ENCODE assay signal across 8 cellular contexts in the genomic region with DNA sequence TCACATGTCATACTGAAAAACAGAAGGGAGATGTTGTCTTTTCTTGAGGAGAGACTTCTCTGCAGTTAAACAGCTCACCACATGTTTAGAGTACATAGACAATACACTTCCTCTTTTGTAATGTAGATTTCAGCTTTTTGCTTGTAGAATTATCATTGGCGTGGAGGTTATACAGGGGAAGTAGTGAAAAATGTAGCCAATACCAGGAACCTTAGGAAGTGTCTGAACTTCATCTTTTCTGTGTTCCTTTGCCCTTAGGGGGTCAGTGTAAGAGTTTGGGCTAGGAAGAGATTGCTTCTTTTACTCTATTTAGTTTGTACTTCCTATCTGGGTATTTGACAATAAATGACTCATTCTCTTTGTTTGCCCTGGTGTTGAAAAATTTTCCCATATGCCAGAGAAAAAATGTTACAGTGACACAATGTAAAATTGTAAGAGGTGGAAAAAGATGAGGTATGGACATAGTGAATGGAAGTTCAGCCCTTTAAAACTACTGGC. TPM values are rescaled to one million over a fixed set of nuclear protein-coding genes. Genes with fewer than 3 reads are reported as not detected.
A peak's percentile ranks its signal among the peaks of the same experiment; 100 is the strongest.
DNase-seq lines count a peak whose midpoint lies in the region; ATAC-seq, FAIRE-seq and TF ChIP-seq lines count a peak whose summit lies in the region.

No MANE protein-coding gene starts in this region.

- TF ChIP-seq CTCF in astrocyte (IDR thresholded peaks at IDR 0.05; ENCODE audit: insufficient read depth, low read depth, low read length): no peak

- H3K36me3 ChIP-seq in astrocyte (ENCODE audit: insufficient read depth, low read length) (no peaks in the 10 kb centered on the region), trophoblast cell (ENCODE audit: control insufficient read depth in 1 of 2, insufficient read depth in 2 of 2, low read length in 2 of 2) (no peaks in the 10 kb centered on the region)

- peaks cover 3% of the 10 kb centered on the region for H3K79me2 ChIP-seq in astrocyte (ENCODE audit: insufficient read depth, low read length)
- H3K79me2 ChIP-seq in trophoblast cell (ENCODE audit: control insufficient read depth, insufficient read depth, low read length, poor library complexity): no peaks in the 10 kb centered on the region

- no CpG with 5 or more reads among the region's 1 CpG for WGBS in trophoblast cell (ENCODE audit: extremely low coverage, insufficient coverage, insufficient read length)

- ATAC-seq in GM19372 (IDR thresholded peaks at IDR 0.05; ENCODE audit: low read depth, unreplicated experiment) (peak; percentile 90), HG03354 (IDR thresholded peaks at IDR 0.05; ENCODE audit: poor library complexity, severe bottlenecking, unreplicated experiment) (peak; percentile 75), GM18520 (IDR thresholded peaks at IDR 0.05; ENCODE audit: unreplicated experiment) (no peak)

- H3K27ac Mint-ChIP-seq in astrocyte (ENCODE audit: unreplicated experiment): peak overlapping the region; percentile 36

- no peaks in the 10 kb centered on the region for H3K27me3 Mint-ChIP-seq in astrocyte (ENCODE audit: low read depth, unreplicated experiment)

- DNase-seq in astrocyte (ENCODE audit: low read depth) (peak; percentile 71), trophoblast cell (peak; percentile 30 to 75), DMS 273 treated with DMSO at 0.1 percent for 48 hours (lab: John Stamatoyannopoulos, UW) (no peak), NCI-H1048 (lab: John Stamatoyannopoulos, UW) (no peak), NCI-H1436 treated with DMSO at 0.1 percent for 48 hours (lab: John Stamatoyannopoulos, UW) (no peak)

- H3K4ac ChIP-seq in trophoblast cell (ENCODE audit: low read depth, low read length): no peak overlapping the region

- no peaks in the 10 kb centered on the region for H4K20me1 ChIP-seq in astrocyte (ENCODE audit: insufficient read depth, low read length)

- H3K4me3 Mint-ChIP-seq in astrocyte (ENCODE audit: unreplicated experiment): no peak overlapping the region

- no peak overlapping the region for H4K12ac ChIP-seq in trophoblast cell (ENCODE audit: low read depth, low read length)

- no peak overlapping the region for H2BK5ac ChIP-seq in trophoblast cell (ENCODE audit: low read depth, low read length, poor library complexity)

- no peak overlapping the region for H2BK120ac ChIP-seq in trophoblast cell (ENCODE audit: insufficient read depth, low read length, poor library complexity)

- no peak overlapping the region for H3K14ac ChIP-seq in trophoblast cell (ENCODE audit: low read length)

- H3K9me3 ChIP-seq in astrocyte (ENCODE audit: insufficient read depth, low read depth, low read length) (no peaks in the 10 kb centered on the region), trophoblast cell (ENCODE audit: insufficient read depth, low read depth, low read length) (no peaks in the 10 kb centered on the region)

- peaks cover 13% of the 10 kb centered on the region for H3K4me1 Mint-ChIP-seq in astrocyte (ENCODE audit: low read depth, unreplicated experiment)

- H3K4me2 ChIP-seq in astrocyte (ENCODE audit: low read length) (peak overlapping the region; percentile 34), trophoblast cell (ENCODE audit: low read length) (no peak overlapping the region)

- H2AFZ ChIP-seq in astrocyte (ENCODE audit: low read depth, low read length) (peak overlapping the region; percentile 33), trophoblast cell (ENCODE audit: insufficient read depth, low read length, poor library complexity) (no peak overlapping the region)

- H4K91ac ChIP-seq in trophoblast cell (ENCODE audit: low read depth, low read length): no peak overlapping the region

- H3K27ac ChIP-seq in astrocyte (ENCODE audit: low read depth, low read length): peak overlapping the region; percentile 44
- H3K27ac ChIP-seq in trophoblast cell (ENCODE audit: low read depth, low read length): peak overlapping the region; percentile 21

- H3K23ac ChIP-seq in trophoblast cell (ENCODE audit: low read length): no peak overlapping the region

- no peaks in the 10 kb centered on the region for H3K27me3 ChIP-seq in astrocyte (ENCODE audit: insufficient read depth, low read length)
- no peaks in the 10 kb centered on the region for H3K27me3 ChIP-seq in trophoblast cell (ENCODE audit: insufficient read depth, low read length)

- no peak overlapping the region for H2AK5ac ChIP-seq in trophoblast cell (ENCODE audit: low read length)

- H3K36me3 Mint-ChIP-seq in astrocyte (ENCODE audit: low read depth, unreplicated experiment): no peaks in the 10 kb centered on the region

- H4K8ac ChIP-seq in trophoblast cell (ENCODE audit: low read depth, low read length): no peak overlapping the region

- H3K9ac ChIP-seq in astrocyte (ENCODE audit: low read length): peak overlapping the region; percentile 37
- H3K9ac ChIP-seq in trophoblast cell (ENCODE audit: low read length): no peak overlapping the region

- no peak overlapping the region for H2BK12ac ChIP-seq in trophoblast cell (ENCODE audit: low read length)

- H3K4me1 ChIP-seq in astrocyte (ENCODE audit: insufficient read depth, low read length) (peaks cover 11% of the 10 kb centered on the region), trophoblast cell (ENCODE audit: control insufficient read depth in 1 of 2, insufficient read depth in 2 of 2, low read length in 2 of 2) (peaks cover 0 to 2% of the 10 kb centered on the region in 2 experiments)

- no peaks in the 10 kb centered on the region for H3K79me1 ChIP-seq in trophoblast cell (ENCODE audit: low read length)

- H3K18ac ChIP-seq in trophoblast cell (ENCODE audit: low read length): no peak overlapping the region

- FAIRE-seq in astrocyte (lab: Jason Lieb, UNC): peak; percentile 64

- H3K9me3 Mint-ChIP-seq in astrocyte (ENCODE audit: unreplicated experiment): no peaks in the 10 kb centered on the region

- no peak overlapping the region for H3K4me3 ChIP-seq in astrocyte (ENCODE audit: insufficient read depth, low read depth, low read length)
- no peak overlapping the region for H3K4me3 ChIP-seq in trophoblast cell (ENCODE audit: low read depth, low read length)

RNA-seq across cellular contexts. Expression of gene CDKN2B, which starts 21.0 kb away (rescaled TPM):
- total RNA-seq in astrocyte: 306 and 314 TPM in 2 replicates
- 43.3 and 45.4 TPM in 2 replicates for polyA plus RNA-seq in trophoblast cell (2013)

RNA-seq across cellular contexts. Expression of gene CDKN2B-AS1, which starts 35.6 kb away (rescaled TPM):
- 2.3 TPM in 2 replicates for total RNA-seq in astrocyte
- 0.47 and 0.58 TPM in 2 replicates for polyA plus RNA-seq in trophoblast cell (2013)

RNA-seq across cellular contexts. Expression of gene CDKN2A, which starts 36.0 kb away (rescaled TPM):
- total RNA-seq in astrocyte: 71.6 and 81.4 TPM in 2 replicates
- polyA plus RNA-seq in trophoblast cell (2013): 9.6 and 11.0 TPM in 2 replicates

Comparison
In these comparisons a context has a peak if more than half of its experiments do, and no peak if none do; other contexts are left out.
1. DNase-seq: peak in astrocyte (single experiment) and trophoblast cell (2 of 2); none in DMS 273 treated with DMSO at 0.1 percent for 48 hours (single experiment), NCI-H1048 (single experiment) and NCI-H1436 treated with DMSO at 0.1 percent for 48 hours (single experiment).